ENCODE assay signal across 13 cellular contexts in the genomic region with DNA sequence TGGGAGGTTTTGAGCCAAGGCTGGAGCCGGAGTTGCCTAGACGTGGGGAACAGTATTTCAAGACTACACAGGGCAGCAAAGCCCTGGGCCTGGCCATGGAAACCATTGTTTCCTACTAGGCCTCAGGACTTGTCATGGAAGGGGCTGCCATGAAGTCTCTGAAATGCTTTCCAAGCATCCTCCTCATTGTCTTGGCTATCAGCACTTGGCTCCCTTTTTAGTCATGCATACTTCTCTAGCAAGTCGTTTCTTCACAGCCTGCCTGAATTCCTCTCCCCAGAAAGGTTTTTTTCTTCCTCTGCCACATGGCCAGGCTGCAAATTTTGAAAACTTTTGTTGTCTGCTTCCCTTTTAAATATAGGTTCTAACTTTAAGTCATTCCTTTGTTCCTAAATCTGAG.
DNase-seq lines count a peak whose midpoint lies in the region; ATAC-seq and TF ChIP-seq lines count a peak whose summit lies in the region.
"Had no signal": no experiment of that assay in that cellular context is flagged by ENCODE, and none has a peak within 500 bp of the region (broad histone marks: within the 10 kb centered on the region; RNA-seq: fewer than 3 reads in every experiment).

No MANE protein-coding gene starts in this region.

- no peak for TF ChIP-seq CTCF in choroid plexus epithelial cell (conservative IDR thresholded peaks at IDR 0.05; ENCODE audit: low read depth, low read length)

- no peak for ATAC-seq in GM21528 (IDR thresholded peaks at IDR 0.05; ENCODE audit: low FRiP score, unreplicated experiment)
- ATAC-seq: A549, HepG2 had no signal

- H3K4me3 ChIP-seq in choroid plexus epithelial cell (ENCODE audit: low read depth, low read length): no peak overlapping the region
- H3K4me3 ChIP-seq: A549 had no signal

- DNase-seq in NCI-H226 (peak; percentile 25), choroid plexus epithelial cell (ENCODE audit: low read depth) (peak; percentile 9), iPS-NIHi11 (ENCODE audit: low spot score) (peak; percentile 7), EL (no peak), GDM1 (lab: John Stamatoyannopoulos, UW) (no peak)
- no peak for DNase-seq in activated CD8-positive, alpha-beta memory T cell treated with anti-CD3 and anti-CD28 coated beads, Interleukin-2, amount 50 U/mL, for 4 hours
- DNase-seq: BE2C; CD4-positive, alpha-beta memory T cell; DMS79 treated with DMSO at 0.1 percent for 48 hours; H7 had no signal

Comparison
In these comparisons a context has a peak if more than half of its experiments do, and no peak if none do; other contexts are left out.
1. DNase-seq: peak in NCI-H226 (single experiment), choroid plexus epithelial cell (single experiment) and iPS-NIHi11 (single experiment); none in EL (single experiment), activated CD8-positive, alpha-beta memory T cell treated with anti-CD3 and anti-CD28 coated beads, Interleukin-2, amount 50 U/mL, for 4 hours (single experiment) and GDM1 (single experiment).